ENCODE assay signal across 16 cellular contexts in the genomic region with DNA sequence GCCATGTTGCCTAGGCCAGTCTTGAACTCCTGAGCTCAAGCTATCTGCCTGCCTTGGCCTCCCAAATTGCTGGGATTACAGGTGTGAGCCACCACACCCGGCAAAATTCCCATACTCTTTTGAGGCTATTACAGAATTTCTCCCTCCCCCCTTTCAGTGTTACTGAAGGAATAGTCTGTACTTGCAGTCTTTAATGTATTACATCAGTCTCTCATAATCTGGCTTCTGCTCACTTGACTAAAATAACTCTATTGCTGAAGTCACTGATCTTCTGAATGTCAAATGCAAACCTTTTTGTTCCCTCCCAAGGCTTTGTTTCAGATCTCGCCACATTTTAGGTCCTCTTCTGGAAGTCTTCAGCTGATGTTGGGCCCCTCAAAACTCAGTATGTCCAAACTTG. TPM values are rescaled to one million over a fixed set of nuclear protein-coding genes. Genes with fewer than 3 reads are reported as not detected.
A peak's percentile ranks its signal among the peaks of the same experiment; 100 is the strongest.
DNase-seq lines count a peak whose midpoint lies in the region; ATAC-seq and TF ChIP-seq lines count a peak whose summit lies in the region.
"Had no signal": no experiment of that assay in that cellular context is flagged by ENCODE, and none has a peak within 500 bp of the region (broad histone marks: within the 10 kb centered on the region; RNA-seq: fewer than 3 reads in every experiment).

No MANE protein-coding gene starts in this region.

- no peaks in the 10 kb centered on the region for H3K9me3 ChIP-seq in right cardiac atrium (ENCODE audit: control insufficient read depth, low read length)
- H3K9me3 ChIP-seq: A549, BE2C had no signal

- H3K4me1 ChIP-seq in right cardiac atrium (ENCODE audit: control insufficient read depth, insufficient read depth, low read length): peaks cover 7% of the 10 kb centered on the region

- no peak for DNase-seq in activated naive CD4-positive, alpha-beta T cell treated with anti-CD3 and anti-CD28 coated beads for 36 hours
- no peak for DNase-seq in activated naive CD4-positive, alpha-beta T cell treated with anti-CD3 and anti-CD28 coated beads, Interleukin-2, amount 50 U/mL, for 16 hours
- no peak for DNase-seq in right cardiac atrium
- no peak for DNase-seq in left cardiac atrium
- DNase-seq in chondrocyte (ENCODE audit: low spot score): no peak
- DNase-seq in stimulated activated naive CD8-positive, alpha-beta T cell treated with anti-CD3 and anti-CD28 coated beads, Interleukin-15, amount 100 ng/mL, for 72 hours: no peak
- DNase-seq in osteocyte (ENCODE audit: extremely low spot score, unreplicated experiment): no peak
- DNase-seq: BE2C; CD4-positive, alpha-beta memory T cell; DMS153; DMS79 treated with DMSO at 0.1 percent for 48 hours; EL; GOT3; H9 had no signal

- no peak for TF ChIP-seq CTCF in chondrocyte (IDR thresholded peaks at IDR 0.05)
- TF ChIP-seq CTCF in osteocyte (IDR thresholded peaks at IDR 0.05): no peak

- H3K4me3 Mint-ChIP-seq in activated naive CD4-positive, alpha-beta T cell treated with anti-CD3 and anti-CD28 coated beads for 36 hours: no peak overlapping the region
- H3K4me3 Mint-ChIP-seq in chondrocyte (ENCODE audit: unreplicated experiment) (no peak overlapping the region), osteocyte (ENCODE audit: unreplicated experiment) (no peak overlapping the region)
- H3K4me3 Mint-ChIP-seq in stimulated activated naive CD8-positive, alpha-beta T cell treated with anti-CD3 and anti-CD28 coated beads, Interleukin-15, amount 100 ng/mL, for 72 hours: no peak overlapping the region
- H3K4me3 Mint-ChIP-seq: CD4-positive, alpha-beta memory T cell; H9 had no signal

- peaks cover 48% of the 10 kb centered on the region for H3K36me3 Mint-ChIP-seq in activated naive CD4-positive, alpha-beta T cell treated with anti-CD3 and anti-CD28 coated beads for 36 hours (ENCODE audit: low read depth)
- peaks cover 31% of the 10 kb centered on the region for H3K36me3 Mint-ChIP-seq in chondrocyte (ENCODE audit: low read depth)
- peaks cover 60% of the 10 kb centered on the region for H3K36me3 Mint-ChIP-seq in osteocyte (ENCODE audit: unreplicated experiment)

- H3K27me3 Mint-ChIP-seq in activated naive CD4-positive, alpha-beta T cell treated with anti-CD3 and anti-CD28 coated beads for 36 hours (ENCODE audit: low read depth): no peaks in the 10 kb centered on the region
- H3K27me3 Mint-ChIP-seq in chondrocyte (ENCODE audit: low read depth): no peaks in the 10 kb centered on the region
- H3K27me3 Mint-ChIP-seq in stimulated activated naive CD8-positive, alpha-beta T cell treated with anti-CD3 and anti-CD28 coated beads, Interleukin-15, amount 100 ng/mL, for 72 hours: no peaks in the 10 kb centered on the region
- no peaks in the 10 kb centered on the region for H3K27me3 Mint-ChIP-seq in osteocyte (ENCODE audit: unreplicated experiment)
- H3K27me3 Mint-ChIP-seq: CD4-positive, alpha-beta memory T cell had no signal

- peak overlapping the region; percentile 63 for H3K27ac Mint-ChIP-seq in activated naive CD4-positive, alpha-beta T cell treated with anti-CD3 and anti-CD28 coated beads for 36 hours
- H3K27ac Mint-ChIP-seq in chondrocyte (ENCODE audit: unreplicated experiment) (peak overlapping the region; percentile 3), osteocyte (ENCODE audit: unreplicated experiment) (no peak overlapping the region)
- peak overlapping the region; percentile 6 for H3K27ac Mint-ChIP-seq in stimulated activated naive CD8-positive, alpha-beta T cell treated with anti-CD3 and anti-CD28 coated beads, Interleukin-15, amount 100 ng/mL, for 72 hours
- H3K27ac Mint-ChIP-seq: CD4-positive, alpha-beta memory T cell had no signal

- H3K9me3 Mint-ChIP-seq in activated naive CD4-positive, alpha-beta T cell treated with anti-CD3 and anti-CD28 coated beads for 36 hours: no peaks in the 10 kb centered on the region
- H3K9me3 Mint-ChIP-seq in chondrocyte (ENCODE audit: low read depth) (no peaks in the 10 kb centered on the region), osteocyte (ENCODE audit: unreplicated experiment) (no peaks in the 10 kb centered on the region)
- H3K9me3 Mint-ChIP-seq in stimulated activated naive CD8-positive, alpha-beta T cell treated with anti-CD3 and anti-CD28 coated beads, Interleukin-15, amount 100 ng/mL, for 72 hours: no peaks in the 10 kb centered on the region
- H3K9me3 Mint-ChIP-seq: CD4-positive, alpha-beta memory T cell; H9 had no signal

- no peaks in the 10 kb centered on the region for H3K4me1 Mint-ChIP-seq in activated naive CD4-positive, alpha-beta T cell treated with anti-CD3 and anti-CD28 coated beads for 36 hours (ENCODE audit: low read depth)
- peaks cover 22% of the 10 kb centered on the region for H3K4me1 Mint-ChIP-seq in chondrocyte (ENCODE audit: low read depth)
- no peaks in the 10 kb centered on the region for H3K4me1 Mint-ChIP-seq in stimulated activated naive CD8-positive, alpha-beta T cell treated with anti-CD3 and anti-CD28 coated beads, Interleukin-15, amount 100 ng/mL, for 72 hours
- H3K4me1 Mint-ChIP-seq in osteocyte (ENCODE audit: unreplicated experiment): peaks cover 8% of the 10 kb centered on the region
- H3K4me1 Mint-ChIP-seq: H9 had no signal

- intact Hi-C loops in activated naive CD4-positive, alpha-beta T cell treated with anti-CD3 and anti-CD28 coated beads for 36 hours (cut with micrococcal nuclease): no loop called here
- intact Hi-C loops in right cardiac atrium (cut with DNase I): no loop called here
- intact Hi-C loops in left cardiac atrium (cut with DNase I): no loop called here

- peak overlapping the region; percentile 54 for H3K27ac ChIP-seq in right cardiac atrium (ENCODE audit: low read length)
- H3K27ac ChIP-seq: A549, C4-2B had no signal

- no peak overlapping the region for H3K4me3 ChIP-seq in right cardiac atrium (ENCODE audit: low read length)
- H3K4me3 ChIP-seq: A549 had no signal

- WGBS in right cardiac atrium: 94% methylated on average over 2 of the region's 2 CpGs

- no peaks in the 10 kb centered on the region for H3K27me3 ChIP-seq in right cardiac atrium (ENCODE audit: control insufficient read depth, insufficient read depth)
- H3K27me3 ChIP-seq: BE2C had no signal

- CTCF ChIA-PET in activated naive CD4-positive, alpha-beta T cell treated with anti-CD3 and anti-CD28 coated beads for 36 hours (lab: Charles Lee): interaction anchor here (0.8 kb wide), 1 partner anchor 248 kb away, joined by 5 read pairs; no protein-coding TSS in a partner anchor

- ATAC-seq in right cardiac atrium (no peak), left cardiac atrium (no peak)
- ATAC-seq in stimulated activated naive CD8-positive, alpha-beta T cell treated with anti-CD3 and anti-CD28 coated beads, Interleukin-15, amount 100 ng/mL, for 72 hours: no peak
- ATAC-seq: A549 had no signal

RNA-seq across cellular contexts. Expression of gene TNRC6A, which starts 51.8 kb away (rescaled TPM):
- 10 to 100 TPM; 37.2 to 39.0 TPM for total RNA-seq in activated naive CD4-positive, alpha-beta T cell treated with anti-CD3 and anti-CD28 coated beads for 36 hours
- 10 to 100 TPM; 35.1 to 41.2 (median 38.3) TPM for total RNA-seq in right cardiac atrium
- 17.6 TPM for polyA plus RNA-seq in right cardiac atrium
- total RNA-seq in left cardiac atrium: 10 to 100 TPM; 31.5 to 31.9 TPM
- total RNA-seq in chondrocyte: 42.8 to 57.6 TPM (median 52.1 TPM) in 3 replicates
- total RNA-seq in osteocyte: 64.5 and 68.0 TPM in 2 replicates
